ENCODE assay signal across 1 cellular context in genomic region chr9:93026640-93027039, GRCh38.
TF ChIP-seq lines count a peak whose summit lies in the region.

No MANE protein-coding gene starts in this region.

TF ChIP-seq in H1, 55 proteins besides CTCF, POLR2A, EP300 and RAD21:
- TF ChIP-seq EGR1 (IDR thresholded peaks at IDR 0.05; ENCODE audit: borderline replicate concordance, low read depth, low read length): no peak
- no peak for TF ChIP-seq JUND (IDR thresholded peaks at IDR 0.05; ENCODE audit: low read length)
- no peak for TF ChIP-seq TCF12 (IDR thresholded peaks at IDR 0.05; ENCODE audit: low read depth, low read length)
- TF ChIP-seq CEBPB (IDR thresholded peaks at IDR 0.05; ENCODE audit: low read depth, low read length): no peak
- no peak for TF ChIP-seq NANOG (IDR thresholded peaks at IDR 0.05; ENCODE audit: insufficient read depth, low read depth, low read length, poor library complexity, severe bottlenecking)
- no peak for TF ChIP-seq CBX5 (IDR thresholded peaks at IDR 0.05; ENCODE audit: low read depth, low read length)
- TF ChIP-seq USF2 (IDR thresholded peaks at IDR 0.05; ENCODE audit: low read length): no peak
- no peak for TF ChIP-seq RFX5 (IDR thresholded peaks at IDR 0.05; ENCODE audit: borderline replicate concordance, low read depth, low read length)
- no peak for TF ChIP-seq PHF8 (conservative IDR thresholded peaks at IDR 0.05; ENCODE audit: low read depth, low read length)
